ENCODE assay signal across 25 cellular contexts in genomic region chr15:26879770-26880169, GRCh38.
"Had no signal": no experiment of that assay in that cellular context is flagged by ENCODE, and none has a peak within 500 bp of the region (broad histone marks: within the 10 kb centered on the region; RNA-seq: fewer than 3 reads in every experiment).

No MANE protein-coding gene starts in this region.

- H3K4me3 ChIP-seq: right lobe of liver, skin epidermis, upper lobe of left lung, vagina had no signal

- H3K4me1 ChIP-seq: right lobe of liver, upper lobe of left lung, vagina had no signal

- H3K27ac ChIP-seq: neutrophil, right lobe of liver, skin epidermis, upper lobe of left lung, vagina had no signal

- H3K36me3 ChIP-seq: neutrophil, right lobe of liver, upper lobe of left lung, vagina had no signal

- H3K9me3 ChIP-seq: neutrophil, right lobe of liver, upper lobe of left lung, vagina had no signal

- H3K27me3 ChIP-seq: neutrophil, right lobe of liver, vagina had no signal

- ATAC-seq: activated CD8-positive, alpha-beta T cell treated with anti-CD3 and anti-CD28 coated beads for 36 hours; activated naive CD8-positive, alpha-beta T cell treated with anti-CD3 and anti-CD28 coated beads, Interleukin-2, amount 50 U/mL, for 24 hours; activated T-cell treated with anti-CD3 and anti-CD28 coated beads, Interleukin-2, amount 50 U/mL, for 4 hours; activated T-helper 17 cell treated with anti-CD3 and anti-CD28 coated beads, Interleukin-2, amount 50 U/mL, for 72 hours; esophagus mucosa; right lobe of liver; stimulated activated memory B cell treated with anti-CD40 and anti-IgM and Interleukin-4, amounts not matched to agents 10 μg/mL and 1 μg/mL and 100 μg/mL, for 72 hours; stimulated activated naive CD8-positive, alpha-beta T cell treated with anti-CD3 and anti-CD28 coated beads, Interleukin-15, amount 100 ng/mL, for 72 hours had no signal

- DNase-seq: activated CD4-positive, alpha-beta T cell treated with anti-CD3 and anti-CD28 coated beads, Interleukin-2, amount 50 U/mL, for 1 hour; activated CD8-positive, alpha-beta T cell treated with anti-CD3 and anti-CD28 coated beads for 36 hours; activated gamma-delta T cell treated with Interleukin-2 at 50 U/mL for 16 hours; activated naive CD4-positive, alpha-beta T cell treated with anti-CD3 and anti-CD28 coated beads, Interleukin-2, amount 50 U/mL, for 16 hours; activated naive CD8-positive, alpha-beta T cell treated with anti-CD3 and anti-CD28 coated beads, Interleukin-2, amount 50 U/mL, for 24 hours; activated T-cell treated with anti-CD3 and anti-CD28 coated beads, Interleukin-2, amount 50 U/mL, for 4 hours; amygdala; caudate nucleus; foreskin fibroblast; head of caudate nucleus; hippocampal formation; naive B cell; nephron progenitor cell; right lobe of liver; stimulated activated CD4-positive, alpha-beta T cell treated with anti-CD3 and anti-CD28 coated beads, Interleukin-4, amount 100 ng/mL, for 4 hours; stimulated activated CD8-positive, alpha-beta memory T cell treated with anti-CD3 and anti-CD28 coated beads, Interleukin-4, amount 100 ng/mL, for 48 hours; stimulated activated naive CD8-positive, alpha-beta T cell treated with anti-CD3 and anti-CD28 coated beads, Interleukin-15, amount 100 ng/mL, for 72 hours; substantia nigra; upper lobe of left lung had no signal
